1 cellular context compared by ENCODE assay signal in the genomic region with DNA sequence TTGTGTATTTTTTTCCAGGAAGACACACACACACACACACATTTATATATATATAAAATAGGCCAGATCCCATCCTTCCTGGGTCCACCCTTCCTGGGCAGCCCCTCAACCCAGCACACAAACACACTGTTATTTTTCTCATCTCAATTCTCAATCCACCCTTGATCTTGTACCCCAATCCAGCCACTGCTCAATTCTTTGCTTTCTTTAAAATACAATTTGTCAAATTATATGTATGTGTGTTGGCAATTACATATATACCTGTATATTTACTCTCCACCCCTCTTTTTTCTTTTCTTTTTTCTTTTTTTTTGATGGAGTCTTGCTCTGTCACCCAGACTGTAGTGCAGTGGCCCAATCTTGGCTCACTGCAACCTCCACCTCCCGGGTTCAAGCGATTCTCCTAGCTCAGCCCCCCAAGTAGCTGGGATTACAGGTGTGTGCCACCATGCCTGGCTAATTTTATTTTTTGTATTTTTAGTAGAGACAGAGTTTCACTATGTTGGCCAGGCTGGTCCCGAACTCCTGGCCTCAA.
TF ChIP-seq lines count a peak whose summit lies in the region.

No MANE protein-coding gene starts in this region.

TF ChIP-seq in H1, 55 proteins besides CTCF, POLR2A, EP300 and RAD21:
- no peak for TF ChIP-seq EGR1 (IDR thresholded peaks at IDR 0.05; ENCODE audit: borderline replicate concordance, low read depth, low read length)
- TF ChIP-seq CTBP2 (IDR thresholded peaks at IDR 0.05; ENCODE audit: borderline replicate concordance, insufficient read depth, insufficient read length, low read length), result no peak
- no peak for TF ChIP-seq NRF1 (IDR thresholded peaks at IDR 0.05; ENCODE audit: low read depth, low read length)
- TF ChIP-seq FOSL1 (IDR thresholded peaks at IDR 0.05; ENCODE audit: insufficient read depth, low read depth, low read length), result no peak
- no peak for TF ChIP-seq TCF12 (IDR thresholded peaks at IDR 0.05; ENCODE audit: low read depth, low read length)
- TF ChIP-seq CHD1 (IDR thresholded peaks at IDR 0.05; ENCODE audit: low read depth, low read length), result no peak
- no peak for TF ChIP-seq TAF1 (IDR thresholded peaks at IDR 0.05; ENCODE audit: low read depth, low read length)
- TF ChIP-seq JUN (IDR thresholded peaks at IDR 0.05; ENCODE audit: low read depth, low read length), result no peak
- TF ChIP-seq GABPA (IDR thresholded peaks at IDR 0.05; ENCODE audit: borderline replicate concordance, insufficient read depth, low read length), result no peak
- TF ChIP-seq SP4 (IDR thresholded peaks at IDR 0.05; ENCODE audit: low read length), result no peak
- no peak for TF ChIP-seq SRF (IDR thresholded peaks at IDR 0.05; ENCODE audit: low read depth, low read length)
- TF ChIP-seq CEBPB (IDR thresholded peaks at IDR 0.05; ENCODE audit: low read depth, low read length), result no peak
- no peak for TF ChIP-seq POLR2AphosphoS5 (IDR thresholded peaks at IDR 0.05; ENCODE audit: low read depth, low read length)
- no peak for TF ChIP-seq ASH2L (IDR thresholded peaks at IDR 0.05; ENCODE audit: low read length)
- no peak for TF ChIP-seq CBX5 (IDR thresholded peaks at IDR 0.05; ENCODE audit: low read depth, low read length)
- TF ChIP-seq SUZ12 (IDR thresholded peaks at IDR 0.05; ENCODE audit: low read length), result no peak
- TF ChIP-seq, protein P1, sequence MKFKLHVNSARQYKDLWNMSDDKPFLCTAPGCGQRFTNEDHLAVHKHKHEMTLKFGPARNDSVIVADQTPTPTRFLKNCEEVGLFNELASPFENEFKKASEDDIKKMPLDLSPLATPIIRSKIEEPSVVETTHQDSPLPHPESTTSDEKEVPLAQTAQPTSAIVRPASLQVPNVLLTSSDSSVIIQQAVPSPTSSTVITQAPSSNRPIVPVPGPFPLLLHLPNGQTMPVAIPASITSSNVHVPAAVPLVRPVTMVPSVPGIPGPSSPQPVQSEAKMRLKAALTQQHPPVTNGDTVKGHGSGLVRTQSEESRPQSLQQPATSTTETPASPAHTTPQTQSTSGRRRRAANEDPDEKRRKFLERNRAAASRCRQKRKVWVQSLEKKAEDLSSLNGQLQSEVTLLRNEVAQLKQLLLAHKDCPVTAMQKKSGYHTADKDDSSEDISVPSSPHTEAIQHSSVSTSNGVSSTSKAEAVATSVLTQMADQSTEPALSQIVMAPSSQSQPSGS (IDR thresholded peaks at IDR 0.05; ENCODE audit: low read length), result no peak
- no peak for TF ChIP-seq BCL11A (IDR thresholded peaks at IDR 0.05; ENCODE audit: low read depth in 2 of 2, low read length in 2 of 2)
